In the genomic region with DNA sequence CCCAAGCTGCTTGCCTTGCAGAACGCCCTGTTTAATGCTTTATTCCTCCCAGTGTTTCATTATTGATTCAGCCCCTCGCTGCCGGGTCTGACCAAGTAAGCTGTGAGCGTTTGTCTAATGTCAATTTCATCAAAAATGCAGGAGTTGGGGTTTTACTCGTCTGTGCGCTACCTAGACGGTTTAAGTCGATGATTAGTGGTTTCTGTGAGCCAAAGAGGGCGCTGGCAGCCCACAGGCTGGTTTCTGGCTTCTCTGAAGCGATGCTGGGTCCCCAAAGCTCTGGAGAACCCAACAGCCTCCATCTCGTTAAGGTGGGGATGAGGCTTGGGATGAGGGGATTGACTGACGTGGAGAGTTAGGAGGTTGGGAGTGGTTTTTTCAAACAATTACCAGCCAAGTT, we compare ENCODE assay signal across 32 cellular contexts.
"Had no signal": no experiment of that assay in that cellular context is flagged by ENCODE, and none has a peak within 500 bp of the region (broad histone marks: within the 10 kb centered on the region; RNA-seq: fewer than 3 reads in every experiment).

No MANE protein-coding gene starts in this region.

- DNase-seq: activated CD4-positive, alpha-beta memory T cell treated with anti-CD3 and anti-CD28 coated beads for 36 hours; activated CD4-positive, alpha-beta T cell treated with anti-CD3 and anti-CD28 coated beads for 36 hours; activated CD4-positive, alpha-beta T cell treated with anti-CD3 and anti-CD28 coated beads, Interleukin-2, amount 10 ng/mL, durations not matched to agents 24 days and 14 days; activated CD4-positive, CD25-positive, alpha-beta regulatory T cell; activated CD4-positive, CD25-positive, alpha-beta regulatory T cell treated with anti-CD3 and anti-CD28 coated beads, Interleukin-2, amount 50 U/mL, for 72 hours; activated CD8-positive, alpha-beta T cell treated with anti-CD3 and anti-CD28 coated beads, Interleukin-2, amount 10 ng/mL, durations not matched to agents 7 days and 5 days; activated effector memory CD4-positive, alpha-beta T cell treated with Interleukin-2 at 50 U/mL for 16 hours; activated gamma-delta T cell treated with Interleukin-2 at 50 U/mL for 16 hours; activated naive CD4-positive, alpha-beta T cell treated with anti-CD3 and anti-CD28 coated beads, Interleukin-2, amount 50 U/mL, for 16 hours; activated naive CD4-positive, alpha-beta T cell treated with Interleukin-2 at 50 U/mL for 16 hours; activated T-cell treated with anti-CD3 and anti-CD28 coated beads, Interleukin-2, amount 50 U/mL, for 4 hours; amniotic stem cell; anterior cingulate cortex; brain microvascular endothelial cell; dermis blood vessel endothelial cell; effector CD4-positive, alpha-beta T cell; effector memory CD8-positive, alpha-beta T cell; erythroblast; foreskin keratinocyte; gastrocnemius medialis; glutamatergic neuron; heart left ventricle; T-helper 17 cell; T1000 had no signal

- H3K4me3 ChIP-seq: coronary artery, esophagus muscularis mucosa, gastrocnemius medialis, heart left ventricle had no signal

- H3K4me1 ChIP-seq: esophagus muscularis mucosa, foreskin keratinocyte, gastrocnemius medialis, heart left ventricle had no signal

- H3K36me3 Mint-ChIP-seq: activated CD4-positive, alpha-beta memory T cell treated with anti-CD3 and anti-CD28 coated beads for 36 hours had no signal

- H3K36me3 ChIP-seq: brain microvascular endothelial cell, esophagus muscularis mucosa, gastrocnemius medialis, heart left ventricle had no signal

- ATAC-seq: activated CD4-positive, alpha-beta T cell treated with anti-CD3 and anti-CD28 coated beads for 36 hours; activated CD8-positive, alpha-beta T cell treated with anti-CD3 and anti-CD28 coated beads, Interleukin-2, amount 10 ng/mL, durations not matched to agents 7 days and 5 days; activated T-cell treated with anti-CD3 and anti-CD28 coated beads, Interleukin-2, amount 50 U/mL, for 4 hours; activated T-helper 17 cell treated with anti-CD3 and anti-CD28 coated beads, Interleukin-2, amount 50 U/mL, for 72 hours; effector memory CD8-positive, alpha-beta T cell; foreskin keratinocyte; gastrocnemius medialis; heart left ventricle; T-helper 17 cell had no signal

- H3K27ac ChIP-seq: brain microvascular endothelial cell, coronary artery, esophagus muscularis mucosa, foreskin keratinocyte, gastrocnemius medialis, heart left ventricle had no signal

- H3K9me3 ChIP-seq: esophagus muscularis mucosa, gastrocnemius medialis, heart left ventricle had no signal

- H3K4me1 Mint-ChIP-seq: activated CD4-positive, alpha-beta T cell treated with anti-CD3 and anti-CD28 coated beads, Interleukin-2, amount 10 ng/mL, durations not matched to agents 24 days and 14 days; activated T-helper 17 cell treated with anti-CD3 and anti-CD28 coated beads, Interleukin-2, amount 50 U/mL, for 72 hours; central memory CD8-positive, alpha-beta T cell; T-helper 17 cell had no signal

- H3K27me3 Mint-ChIP-seq: activated CD4-positive, alpha-beta memory T cell treated with anti-CD3 and anti-CD28 coated beads for 36 hours; activated CD4-positive, alpha-beta T cell treated with anti-CD3 and anti-CD28 coated beads for 36 hours; activated naive CD8-positive, alpha-beta T cell; central memory CD8-positive, alpha-beta T cell had no signal

- H3K4me3 Mint-ChIP-seq: activated CD4-positive, alpha-beta memory T cell treated with anti-CD3 and anti-CD28 coated beads for 36 hours; activated CD4-positive, alpha-beta T cell treated with anti-CD3 and anti-CD28 coated beads for 36 hours; activated CD4-positive, alpha-beta T cell treated with anti-CD3 and anti-CD28 coated beads, Interleukin-2, amount 10 ng/mL, durations not matched to agents 24 days and 14 days; activated CD8-positive, alpha-beta T cell treated with anti-CD3 and anti-CD28 coated beads, Interleukin-2, amount 10 ng/mL, durations not matched to agents 7 days and 5 days; activated naive CD8-positive, alpha-beta T cell; activated T-cell treated with anti-CD3 and anti-CD28 coated beads, Interleukin-2, amount 50 U/mL, for 4 hours; activated T-helper 17 cell treated with anti-CD3 and anti-CD28 coated beads, Interleukin-2, amount 50 U/mL, for 72 hours; central memory CD8-positive, alpha-beta T cell; effector memory CD8-positive, alpha-beta T cell; T-helper 17 cell; T-helper 2 cell treated with Interferon-gamma antibody and Interleukin-4, amounts not matched to agents 5 μg/mL and 100 μg/mL, for 36 hours had no signal

- H3K27ac Mint-ChIP-seq: activated CD4-positive, alpha-beta memory T cell treated with anti-CD3 and anti-CD28 coated beads for 36 hours; activated CD4-positive, alpha-beta T cell treated with anti-CD3 and anti-CD28 coated beads for 36 hours; activated CD4-positive, alpha-beta T cell treated with anti-CD3 and anti-CD28 coated beads, Interleukin-2, amount 10 ng/mL, durations not matched to agents 24 days and 14 days; activated CD8-positive, alpha-beta T cell treated with anti-CD3 and anti-CD28 coated beads, Interleukin-2, amount 10 ng/mL, durations not matched to agents 7 days and 5 days; activated naive CD8-positive, alpha-beta T cell; activated T-helper 17 cell treated with anti-CD3 and anti-CD28 coated beads, Interleukin-2, amount 50 U/mL, for 72 hours; effector memory CD8-positive, alpha-beta T cell; T-helper 17 cell; T-helper 2 cell treated with Interferon-gamma antibody and Interleukin-4, amounts not matched to agents 5 μg/mL and 100 μg/mL, for 36 hours had no signal

- FAIRE-seq: astrocyte, bronchial epithelial cell had no signal

- H3K9me3 Mint-ChIP-seq: activated CD4-positive, alpha-beta memory T cell treated with anti-CD3 and anti-CD28 coated beads for 36 hours; activated CD4-positive, alpha-beta T cell treated with anti-CD3 and anti-CD28 coated beads, Interleukin-2, amount 10 ng/mL, durations not matched to agents 24 days and 14 days; activated T-cell treated with anti-CD3 and anti-CD28 coated beads, Interleukin-2, amount 50 U/mL, for 4 hours; activated T-helper 17 cell treated with anti-CD3 and anti-CD28 coated beads, Interleukin-2, amount 50 U/mL, for 72 hours; central memory CD8-positive, alpha-beta T cell; effector memory CD8-positive, alpha-beta T cell; T-helper 2 cell treated with Interferon-gamma antibody and Interleukin-4, amounts not matched to agents 5 μg/mL and 100 μg/mL, for 36 hours had no signal

- H3K27me3 ChIP-seq: brain microvascular endothelial cell, gastrocnemius medialis had no signal
